Comparison of ENCODE assay signal across 26 cellular contexts in the genomic region with DNA sequence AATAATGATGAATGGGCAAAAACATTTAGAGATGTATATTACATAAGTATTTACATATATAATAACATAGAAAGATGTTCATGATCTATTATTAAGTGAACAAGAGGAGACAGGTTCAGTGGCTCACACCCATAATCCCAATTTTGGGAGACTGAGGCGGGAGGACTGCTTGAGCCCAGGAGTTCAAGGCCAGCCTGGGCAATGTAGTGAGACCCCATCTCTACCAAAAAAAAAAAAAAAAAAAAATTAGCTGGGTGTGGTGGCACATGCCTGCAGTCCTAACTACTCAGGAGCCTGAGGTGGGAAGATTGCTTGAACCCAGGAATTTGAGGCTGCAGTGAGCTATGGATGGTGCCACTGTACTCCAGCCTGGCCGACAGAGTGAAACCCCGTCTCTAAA.
"Had no signal": no experiment of that assay in that cellular context is flagged by ENCODE, and none has a peak within 500 bp of the region (broad histone marks: within the 10 kb centered on the region; RNA-seq: fewer than 3 reads in every experiment).

No MANE protein-coding gene starts in this region.

- DNase-seq: naive thymus-derived CD4-positive, alpha-beta T cell; natural killer cell; occipital lobe; pancreas; retina; right cardiac atrium; spleen; stimulated activated CD4-positive, alpha-beta T cell treated with anti-CD3 and anti-CD28 coated beads, Interleukin-12 subunit alpha, Interleukin-12 subunit beta, amount 100 ng/mL, for 4 hours; stimulated activated CD4-positive, alpha-beta T cell treated with anti-CD3 and anti-CD28 coated beads, Interleukin-2, amount 100 ng/mL, for 24 hours; stimulated activated CD4-positive, alpha-beta T cell treated with anti-CD3 and anti-CD28 coated beads, Interleukin-2, amount 100 ng/mL, for 48 hours; stimulated activated CD4-positive, alpha-beta T cell treated with anti-CD3 and anti-CD28 coated beads, Interleukin-4, amount 100 ng/mL, for 24 hours; stimulated activated naive B cell treated with anti-CD40 and anti-IgM and Interleukin-4, amounts not matched to agents 10 μg/mL and 1 μg/mL and 100 μg/mL, for 72 hours; stimulated activated naive CD4-positive, alpha-beta T cell treated with Interleukin-2 at 50 U/mL for 16 hours; substantia nigra; tibial artery; transverse colon; upper lobe of right lung; uterus had no signal

- H3K36me3 ChIP-seq: uterus had no signal

- H3K27me3 ChIP-seq: neural progenitor cell, pancreas, spleen, suprapubic skin, testis, tibial artery, transverse colon, upper lobe of right lung, uterus had no signal

- H2AFZ ChIP-seq: neural progenitor cell had no signal

- H3K4me3 ChIP-seq: neural progenitor cell, pancreas, prostate gland, skin epidermis, smooth muscle cell, spleen, suprapubic skin, testis, tibial artery, transverse colon, upper lobe of right lung, uterus had no signal

- H3K9me3 ChIP-seq: pancreas, prostate gland, spleen, suprapubic skin, testis, tibial artery, transverse colon, upper lobe of right lung, uterus had no signal

- H3K27ac ChIP-seq: neural progenitor cell, pancreas, prostate gland, skin epidermis, spleen, suprapubic skin, testis, tibial artery, transverse colon, upper lobe of right lung, uterus had no signal

- H3K9ac ChIP-seq: neural progenitor cell had no signal

- H3K4me1 ChIP-seq: neural progenitor cell, pancreas, prostate gland, testis, tibial artery, transverse colon, uterus had no signal

- ATAC-seq: naive thymus-derived CD4-positive, alpha-beta T cell; natural killer cell; pancreas; sciatic nerve; stimulated activated effector memory CD8-positive, alpha-beta T cell treated with anti-CD3 and anti-CD28 coated beads, Interleukin-12 subunit alpha, Interleukin-12 subunit beta, amount 100 ng/mL, for 72 hours; upper lobe of right lung had no signal

- H3K4me2 ChIP-seq: neural progenitor cell, smooth muscle cell had no signal
